In genomic region chr7:148564275-148564951, GRCh38 we compare ENCODE assay signal across 10 cellular contexts. TPM values are rescaled to one million over a fixed set of nuclear protein-coding genes. Genes with fewer than 3 reads are reported as not detected.
DNase-seq lines count a peak whose midpoint lies in the region; ATAC-seq, FAIRE-seq and TF ChIP-seq lines count a peak whose summit lies in the region.
"Not testable (repeated sequence)": the region's sequence is repeated elsewhere in the genome, so short reads cannot be mapped to it uniquely, and the experiment has no call there.
"Had no signal": no experiment of that assay in that cellular context is flagged by ENCODE, and none has a peak within 500 bp of the region (broad histone marks: within the 10 kb centered on the region; RNA-seq: fewer than 3 reads in every experiment).

No MANE protein-coding gene starts in this region.

- not testable (repeated sequence) for H3K79me1 ChIP-seq in H1 (ENCODE audit: low read depth, low read length)

- not testable (repeated sequence) for H3K9ac ChIP-seq in H1 (replicated peaks in 1 of 4; ENCODE audit: extremely low read depth in 1 of 4, low read depth in 3 of 4, low read length in 3 of 4)

- H2BK15ac ChIP-seq in H1 (ENCODE audit: low read length), result not testable (repeated sequence)

- peaks cover 20% of the 10 kb centered on the region for H3K4me1 Mint-ChIP-seq in activated CD8-positive, alpha-beta T cell treated with anti-CD3 and anti-CD28 coated beads, Interleukin-2, amount 10 ng/mL, durations not matched to agents 7 days and 5 days (ENCODE audit: low read depth)
- peaks cover 19% of the 10 kb centered on the region for H3K4me1 Mint-ChIP-seq in stimulated activated memory B cell treated with anti-CD40 and anti-IgM and Interleukin-4, amounts not matched to agents 10 μg/mL and 1 μg/mL and 100 μg/mL, for 72 hours

- not testable (repeated sequence) for H3K4me1 ChIP-seq in H1 (replicated peaks in 1 of 4; ENCODE audit: control insufficient read depth in 3 of 4, insufficient read depth in 4 of 4, low read length in 3 of 4); mucosa of descending colon (ENCODE audit: low read depth)

- peak overlapping the region; percentile 21 for H3K4me3 ChIP-seq in GM12875 (ENCODE audit: low read depth, low read length)
- not testable (repeated sequence) for H3K4me3 ChIP-seq in H1 (ENCODE audit: extremely low read depth in 1 of 4, insufficient read depth in 2 of 4, low read depth in 3 of 4, low read length in 4 of 4); mucosa of descending colon

- H3K36me3 Mint-ChIP-seq in activated CD8-positive, alpha-beta T cell treated with anti-CD3 and anti-CD28 coated beads, Interleukin-2, amount 10 ng/mL, durations not matched to agents 7 days and 5 days (ENCODE audit: low read depth); stimulated activated memory B cell treated with anti-CD40 and anti-IgM and Interleukin-4, amounts not matched to agents 10 μg/mL and 1 μg/mL and 100 μg/mL, for 72 hours: not testable (repeated sequence)

- not testable (repeated sequence) for H3K23ac ChIP-seq in H1 (ENCODE audit: insufficient read length)

- H2AFZ ChIP-seq in H1 (ENCODE audit: low read length), result not testable (repeated sequence)

- not testable (repeated sequence) for TF ChIP-seq POLR2A in H1 (IDR thresholded peaks at IDR 0.05; ENCODE audit: control extremely low read depth in 1 of 2, low read depth in 2 of 2, low read length in 2 of 2)

- peak overlapping the region; percentile 51 for H3K4me3 Mint-ChIP-seq in activated CD8-positive, alpha-beta T cell treated with anti-CD3 and anti-CD28 coated beads, Interleukin-2, amount 10 ng/mL, durations not matched to agents 7 days and 5 days
- peak overlapping the region; percentile 10 for H3K4me3 Mint-ChIP-seq in stimulated activated memory B cell treated with anti-CD40 and anti-IgM and Interleukin-4, amounts not matched to agents 10 μg/mL and 1 μg/mL and 100 μg/mL, for 72 hours

- POLR2A ChIA-PET in activated CD8-positive, alpha-beta T cell treated with anti-CD3 and anti-CD28 coated beads, Interleukin-2, amount 10 ng/mL, durations not matched to agents 7 days and 5 days (lab: Charles Lee), result interaction anchor here (0.7 to 1.3 kb wide), 2 partner anchors 209 to 281 kb away, joined by 3 read pairs; no protein-coding TSS in a partner anchor
- POLR2A ChIA-PET in H1 (lab: Charles Lee; ENCODE audit: partially characterized antibody), result not testable (repeated sequence)

- intact Hi-C loops in mucosa of descending colon (cut with DNase I, micrococcal nuclease), result not testable (repeated sequence)

- H4K5ac ChIP-seq in H1 (ENCODE audit: insufficient read length, low read depth, low read length), result not testable (repeated sequence)

- not testable (repeated sequence) for H4K20me1 ChIP-seq in H1 (replicated peaks in 1 of 2; ENCODE audit: control insufficient read depth in 1 of 2, insufficient read depth in 2 of 2, low read length in 2 of 2)

- TF ChIP-seq CTCF in GM12875 (IDR thresholded peaks at IDR 0.05; ENCODE audit: borderline replicate concordance, insufficient read depth, low read depth, low read length); H1 (IDR thresholded peaks at IDR 0.05; ENCODE audit: control extremely low read depth in 1 of 3, insufficient read depth in 1 of 3, low read depth in 1 of 3, low read length in 3 of 3); mucosa of descending colon (IDR thresholded peaks at IDR 0.05): not testable (repeated sequence)

- TF ChIP-seq RAD21 in H1 (IDR thresholded peaks at IDR 0.05 in 1 of 2, conservative IDR thresholded peaks at IDR 0.05 in 1 of 2; ENCODE audit: low read depth in 2 of 2, low read length in 2 of 2), result not testable (repeated sequence)

- peaks cover 15% of the 10 kb centered on the region for H3K27me3 Mint-ChIP-seq in activated CD8-positive, alpha-beta T cell treated with anti-CD3 and anti-CD28 coated beads, Interleukin-2, amount 10 ng/mL, durations not matched to agents 7 days and 5 days (ENCODE audit: low read depth)
- H3K27me3 Mint-ChIP-seq in stimulated activated memory B cell treated with anti-CD40 and anti-IgM and Interleukin-4, amounts not matched to agents 10 μg/mL and 1 μg/mL and 100 μg/mL, for 72 hours, result not testable (repeated sequence)

- not testable (repeated sequence) for H4K8ac ChIP-seq in H1 (ENCODE audit: extremely low read depth, insufficient read depth, low read length)

- not testable (repeated sequence) for H2AK5ac ChIP-seq in H1 (ENCODE audit: low read depth, low read length)

- ATAC-seq in GM21526 (IDR thresholded peaks at IDR 0.05; ENCODE audit: low FRiP score, unreplicated experiment) (peak; percentile 75), HG03139 (IDR thresholded peaks at IDR 0.05; ENCODE audit: unreplicated experiment) (peak; percentile 85), mucosa of descending colon (peak; percentile 49)
- peak; percentile 79 for ATAC-seq in activated CD8-positive, alpha-beta T cell treated with anti-CD3 and anti-CD28 coated beads, Interleukin-2, amount 10 ng/mL, durations not matched to agents 7 days and 5 days
- ATAC-seq in stimulated activated memory B cell treated with anti-CD40 and anti-IgM and Interleukin-4, amounts not matched to agents 10 μg/mL and 1 μg/mL and 100 μg/mL, for 72 hours, result peak; percentile 53

- peak; percentile 69 for DNase-seq in NOMO-1 treated with DMSO at 0.1 percent for 48 hours (lab: John Stamatoyannopoulos, UW; ENCODE audit: unreplicated experiment)
- peak; percentile 47 for DNase-seq in activated CD8-positive, alpha-beta T cell treated with anti-CD3 and anti-CD28 coated beads, Interleukin-2, amount 10 ng/mL, durations not matched to agents 7 days and 5 days
- DNase-seq in H1 (ENCODE audit: low read depth in 1 of 2, low spot score in 2 of 2), result not testable (repeated sequence)
- DNase-seq in mucosa of descending colon, result peak in 1 of 3 donors; percentile 8

- TF ChIP-seq EP300 in H1 (IDR thresholded peaks at IDR 0.05; ENCODE audit: borderline replicate concordance in 1 of 2, low read depth in 2 of 2, low read length in 2 of 2), result not testable (repeated sequence)

- H3K4me2 ChIP-seq in H1 (ENCODE audit: insufficient read depth in 1 of 2, low read depth in 2 of 2, low read length in 2 of 2), result not testable (repeated sequence)

- peak overlapping the region; percentile 86 for H3K27ac Mint-ChIP-seq in activated CD8-positive, alpha-beta T cell treated with anti-CD3 and anti-CD28 coated beads, Interleukin-2, amount 10 ng/mL, durations not matched to agents 7 days and 5 days
- H3K27ac Mint-ChIP-seq in stimulated activated memory B cell treated with anti-CD40 and anti-IgM and Interleukin-4, amounts not matched to agents 10 μg/mL and 1 μg/mL and 100 μg/mL, for 72 hours, result peak overlapping the region; percentile 78

- not testable (repeated sequence) for H3K56ac ChIP-seq in H1 (replicated peaks; ENCODE audit: insufficient read length, low read depth, low read length)

- H3K23me2 ChIP-seq in H1 (ENCODE audit: low read depth, low read length), result not testable (repeated sequence)

- H2BK120ac ChIP-seq in H1 (replicated peaks; ENCODE audit: low read depth, low read length), result not testable (repeated sequence)

- not testable (repeated sequence) for H3K36me3 ChIP-seq in H1 (ENCODE audit: control insufficient read depth in 2 of 4, insufficient read depth in 4 of 4, low read length in 3 of 4); mucosa of descending colon (ENCODE audit: low read depth)

- H3K79me2 ChIP-seq in H1 (ENCODE audit: control insufficient read depth in 1 of 2, insufficient read depth in 2 of 2, low read length in 2 of 2), result not testable (repeated sequence)

- not testable (repeated sequence) for H2BK5ac ChIP-seq in H1 (ENCODE audit: low read depth, low read length)

- H2BK12ac ChIP-seq in H1 (ENCODE audit: low read depth, low read length), result not testable (repeated sequence)

- H3K18ac ChIP-seq in H1 (ENCODE audit: extremely low read depth, low read length), result not testable (repeated sequence)

- H4K91ac ChIP-seq in H1 (replicated peaks; ENCODE audit: insufficient read length, low read length), result not testable (repeated sequence)

- H2BK20ac ChIP-seq in H1 (ENCODE audit: low read length), result not testable (repeated sequence)

- H3K27me3 ChIP-seq in H1 (replicated peaks in 1 of 4; ENCODE audit: control insufficient read depth in 3 of 4, extremely low read depth in 1 of 4, insufficient read depth in 3 of 4, low read length in 3 of 4), result not testable (repeated sequence)

- H3K9me3 ChIP-seq in H1 (ENCODE audit: insufficient read depth in 2 of 2, low read depth in 1 of 2, low read length in 1 of 2); mucosa of descending colon: not testable (repeated sequence)

- not testable (repeated sequence) for H3K27ac ChIP-seq in H1 (ENCODE audit: low read depth, low read length)

- not testable (repeated sequence) for FAIRE-seq in H1 (lab: Jason Lieb, UNC)

- not testable (repeated sequence) for H3K4ac ChIP-seq in H1 (replicated peaks; ENCODE audit: insufficient read length, low read depth, low read length)

- WGBS in H1 (ENCODE audit: extremely low coverage in 1 of 2, insufficient coverage in 1 of 2, insufficient read length in 1 of 2, insufficient replicate concordance in 2 of 2, low coverage in 1 of 2, low lambda C conversion rate in 2 of 2, missing lambda C conversion rate in 1 of 2), 2 experiments, result 87% methylated on average over 4 of the region's 4 CpGs; no CpG with 5 or more reads in 1 of the 2 experiments

- not testable (repeated sequence) for H3K14ac ChIP-seq in H1 (ENCODE audit: insufficient read length)

- CTCF ChIA-PET in activated CD8-positive, alpha-beta T cell treated with anti-CD3 and anti-CD28 coated beads, Interleukin-2, amount 10 ng/mL, durations not matched to agents 7 days and 5 days (lab: Charles Lee), result interaction anchor here (1.4 to 6.8 kb wide), 2 partner anchors 11 to 399 kb away, joined by 4 to 56 read pairs; no protein-coding TSS in a partner anchor
- CTCF ChIA-PET in H1 (lab: Charles Lee; ENCODE audit: partially characterized antibody), result interaction anchor here (0.9 to 1.4 kb wide), 3 partner anchors 8 to 60 kb away, joined by 3 read pairs; no protein-coding TSS in a partner anchor

- not testable (repeated sequence) for H3K9me3 Mint-ChIP-seq in activated CD8-positive, alpha-beta T cell treated with anti-CD3 and anti-CD28 coated beads, Interleukin-2, amount 10 ng/mL, durations not matched to agents 7 days and 5 days (ENCODE audit: insufficient read depth); stimulated activated memory B cell treated with anti-CD40 and anti-IgM and Interleukin-4, amounts not matched to agents 10 μg/mL and 1 μg/mL and 100 μg/mL, for 72 hours

RNA-seq across cellular contexts. Expression of gene C7orf33, which starts 26.2 kb away (rescaled TPM):
- not detected for total RNA-seq in activated CD8-positive, alpha-beta T cell treated with anti-CD3 and anti-CD28 coated beads, Interleukin-2, amount 10 ng/mL, durations not matched to agents 7 days and 5 days
- not detected in 2 replicates for total RNA-seq in H1 (2021; fragmentation: NEBNext Ultra II Directional; extraction: Animal tissue kit (Norgen Biotek cat#: 25700))
- not detected in 2 replicates for polyA plus RNA-seq in H1 (2011; rRNA removed)
- polyA plus RNA-seq in H1 (2011; cell fraction: cytosol; rRNA removed), result not detected
- polyA plus RNA-seq in H1 (2011; cell fraction: nucleus; rRNA removed), result not detected
- polyA plus RNA-seq in H1 (2012, experiment 1 of 2), result not detected in 4 replicates
- not detected for polyA plus RNA-seq in H1 (2012, experiment 2 of 2)
- polyA plus RNA-seq in H1 (2013, experiment 1 of 2), result not detected
- polyA plus RNA-seq in H1 (2013, experiment 2 of 2), result not detected
- polyA minus RNA-seq in H1 (2011; rRNA and poly(A)+ RNA removed), result not detected in 2 replicates
- not detected for polyA minus RNA-seq in H1 (2011; cell fraction: cytosol; rRNA and poly(A)+ RNA removed)
- polyA minus RNA-seq in H1 (2011; cell fraction: nucleus; rRNA and poly(A)+ RNA removed), result not detected
- total RNA-seq in mucosa of descending colon, result not detected
- total RNA-seq: epithelial cell of proximal tubule, SJSA1 had no signal
